8 cellular contexts compared by ENCODE assay signal in genomic region chr7:21261627-21262564, GRCh38.
A peak's percentile ranks its signal among the peaks of the same experiment; 100 is the strongest.
DNase-seq lines count a peak whose midpoint lies in the region; ATAC-seq and FAIRE-seq lines count a peak whose summit lies in the region.

No MANE protein-coding gene starts in this region.

- H3K4me1 Mint-ChIP-seq in activated T-helper 2 cell treated with anti-CD3 and anti-CD28 coated beads, Interferon-gamma antibody, Interleukin-2, Interleukin-4, amounts not matched to agents 10 μg/mL and 5 μg/mL and 100 μg/mL, durations not matched to agents 14 hours and 24 hours and 36 hours (ENCODE audit: low read depth), result peaks cover 10% of the 10 kb centered on the region

- no peaks in the 10 kb centered on the region for H3K36me3 Mint-ChIP-seq in activated T-helper 2 cell treated with anti-CD3 and anti-CD28 coated beads, Interferon-gamma antibody, Interleukin-2, Interleukin-4, amounts not matched to agents 10 μg/mL and 5 μg/mL and 100 μg/mL, durations not matched to agents 14 hours and 24 hours and 36 hours (ENCODE audit: low read depth)

- no peak overlapping the region for H3K27ac Mint-ChIP-seq in activated T-helper 2 cell treated with anti-CD3 and anti-CD28 coated beads, Interferon-gamma antibody, Interleukin-2, Interleukin-4, amounts not matched to agents 10 μg/mL and 5 μg/mL and 100 μg/mL, durations not matched to agents 14 hours and 24 hours and 36 hours

- H3K4me3 Mint-ChIP-seq in activated T-helper 2 cell treated with anti-CD3 and anti-CD28 coated beads, Interferon-gamma antibody, Interleukin-2, Interleukin-4, amounts not matched to agents 10 μg/mL and 5 μg/mL and 100 μg/mL, durations not matched to agents 14 hours and 24 hours and 36 hours (ENCODE audit: low read depth), result no peak overlapping the region

- in situ Hi-C loops in Caki2 (cut with HindIII; ENCODE audit: low pct_unique_long_range_greater_than_20kb, low sequenced_read_pairs), result loop anchor here (25.0 kb wide), 1 partner anchor 475 kb away; the partner anchor contains the start of gene SP8

- no peak for FAIRE-seq in RCC 7860 (lab: Jason Lieb, UNC)

- ATAC-seq in GM19372 (IDR thresholded peaks at IDR 0.05; ENCODE audit: low read depth, unreplicated experiment), result peak; percentile 81

- DNase-seq in Caki2 (ENCODE audit: low read depth) (peak; percentile 29), HS-5 (ENCODE audit: low read depth) (peak; percentile 15), RCC 7860 (ENCODE audit: low spot score) (peak; percentile 25), iPS-NIHi11 (ENCODE audit: low spot score) (peak; percentile 39), NCI-H1694 treated with DMSO at 0.1 percent for 48 hours (lab: John Stamatoyannopoulos, UW) (no peak)
- DNase-seq in activated T-helper 2 cell treated with anti-CD3 and anti-CD28 coated beads, Interferon-gamma antibody, Interleukin-2, Interleukin-4, amounts not matched to agents 10 μg/mL and 5 μg/mL and 100 μg/mL, durations not matched to agents 14 hours and 24 hours and 36 hours (ENCODE audit: low spot score), result peak; percentile 28
- DNase-seq in stimulated activated CD4-positive, alpha-beta T cell treated with anti-CD3 and anti-CD28 coated beads, TNF-alpha, amount 100 ng/mL, for 24 hours (ENCODE audit: low read depth in 3 of 3), result peak; percentile 6 to 35 (median 16)

- H3K27me3 Mint-ChIP-seq in activated T-helper 2 cell treated with anti-CD3 and anti-CD28 coated beads, Interferon-gamma antibody, Interleukin-2, Interleukin-4, amounts not matched to agents 10 μg/mL and 5 μg/mL and 100 μg/mL, durations not matched to agents 14 hours and 24 hours and 36 hours (ENCODE audit: low read depth), result peaks cover 12% of the 10 kb centered on the region

- no peaks in the 10 kb centered on the region for H3K9me3 Mint-ChIP-seq in activated T-helper 2 cell treated with anti-CD3 and anti-CD28 coated beads, Interferon-gamma antibody, Interleukin-2, Interleukin-4, amounts not matched to agents 10 μg/mL and 5 μg/mL and 100 μg/mL, durations not matched to agents 14 hours and 24 hours and 36 hours

- intact Hi-C loops in activated T-helper 2 cell treated with anti-CD3 and anti-CD28 coated beads, Interferon-gamma antibody, Interleukin-2, Interleukin-4, amounts not matched to agents 10 μg/mL and 5 μg/mL and 100 μg/mL, durations not matched to agents 14 hours and 24 hours and 36 hours (cut with micrococcal nuclease), result loop anchor here (5.0 kb wide), 2 partner anchors 110 to 165 kb away; partner anchors contain the start of gene SP4
